Comparison of ENCODE assay signal across 1 cellular context in genomic region chr16:67862623-67863583, GRCh38.
A peak's percentile ranks its signal among the peaks of the same experiment; 100 is the strongest.
TF ChIP-seq lines count a peak whose summit lies in the region.

No MANE protein-coding gene starts in this region.

TF ChIP-seq in HepG2, 621 proteins besides CTCF, POLR2A, EP300 and RAD21:
- TF ChIP-seq ELF1 (CRISPR knock-in tag; IDR thresholded peaks at IDR 0.05) (no peak), GTF3A (CRISPR knock-in tag; conservative IDR thresholded peaks at IDR 0.05) (no peak), POLR2AphosphoS5 (IDR thresholded peaks at IDR 0.05; ENCODE audit: low read depth, low read length) (0 out of 2 replicates have a peak, but pooled peaks have one; percentile 13), ZNF34 (CRISPR knock-in tag; IDR thresholded peaks at IDR 0.05; ENCODE audit: borderline replicate concordance) (no peak), KLF6 (CRISPR knock-in tag; IDR thresholded peaks at IDR 0.05) (no peak), ZFP91 (CRISPR knock-in tag; IDR thresholded peaks at IDR 0.05; ENCODE audit: borderline replicate concordance) (no peak)
